Comparison of ENCODE assay signal across 24 cellular contexts in the genomic region with DNA sequence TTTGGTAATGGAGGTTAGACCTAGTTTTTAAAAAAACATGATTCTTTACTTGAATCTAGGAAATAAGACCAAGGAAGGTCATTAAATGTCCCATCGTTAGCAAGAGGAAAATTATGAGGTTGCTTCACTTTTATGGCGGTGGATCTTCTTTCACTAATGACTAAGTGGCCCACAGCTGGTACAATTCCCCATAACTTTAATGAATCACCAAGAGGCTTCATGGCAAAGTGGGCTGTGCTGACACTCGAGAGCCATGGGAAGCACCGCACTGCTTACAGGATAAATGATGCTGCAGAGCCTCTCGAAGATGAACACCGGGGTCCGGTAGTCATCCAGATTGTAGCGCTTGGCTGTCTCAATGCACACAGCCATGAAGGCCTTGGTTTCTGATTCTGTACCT.
DNase-seq lines count a peak whose midpoint lies in the region; ATAC-seq, FAIRE-seq and TF ChIP-seq lines count a peak whose summit lies in the region.
"Had no signal": no experiment of that assay in that cellular context is flagged by ENCODE, and none has a peak within 500 bp of the region (broad histone marks: within the 10 kb centered on the region; RNA-seq: fewer than 3 reads in every experiment).

No MANE protein-coding gene starts in this region.

- dilution Hi-C loops in IMR-90 (cut with HindIII; ENCODE audit: low sequenced_read_pairs, unreplicated experiment), result no loop called here

- H3K14ac ChIP-seq in IMR-90 (replicated peaks; ENCODE audit: low read depth, low read length), result no peak overlapping the region

- intact Hi-C loops in IMR-90 (cut with micrococcal nuclease), result no loop called here
- intact Hi-C loops in psoas muscle (cut with DNase I), result no loop called here
- intact Hi-C loops in tibial artery (cut with DNase I; ENCODE audit: low total_unique reads), result no loop called here
- intact Hi-C loops in pancreas (cut with DNase I), result no loop called here

- no peak overlapping the region for H4K5ac ChIP-seq in IMR-90 (ENCODE audit: low read depth, low read length)

- in situ Hi-C loops in IMR-90 (cut with MboI; ENCODE audit: low sequenced_read_pairs), result loop anchor here (10.0 kb wide), 1 partner anchor 54 kb away; no protein-coding TSS in a partner anchor

- POLR2A ChIA-PET in IMR-90 (lab: Charles Lee; ENCODE audit: unreplicated experiment), result no interaction called here

- no peak for TF ChIP-seq RAD21 in IMR-90 (IDR thresholded peaks at IDR 0.05; ENCODE audit: low read length)

- H3K56ac ChIP-seq in IMR-90 (ENCODE audit: extremely low read depth, insufficient read depth, low read length), result no peak overlapping the region

- no peak overlapping the region for H2BK15ac ChIP-seq in IMR-90 (ENCODE audit: low read depth, low read length)

- DNase-seq in EH (ENCODE audit: low read depth) (peak; percentile 86), IMR-90 (peak; percentile 60), fibroblast of gingiva (ENCODE audit: low read depth) (peak; percentile 29), psoas muscle (no peak), tibial artery (no peak), medulla oblongata (ENCODE audit: extremely low spot score) (no peak), pancreas (no peak)
- no peak for DNase-seq in stimulated activated CD4-positive, alpha-beta T cell treated with anti-CD3 and anti-CD28 coated beads, Interleukin-15, amount 100 ng/mL, for 24 hours
- DNase-seq: AML-193, Caco-2, DMS153, MV-4-11, NCI-H1436 treated with DMSO at 0.1 percent for 48 hours, NCI-H2029 treated with DMSO at 0.1 percent for 48 hours, NCI-H510A, SHP77, SK-N-SH had no signal

- H3K36me3 ChIP-seq in IMR-90 (ENCODE audit: control insufficient read depth, insufficient read depth, low read length), result peaks cover 72% of the 10 kb centered on the region
- H3K36me3 ChIP-seq in psoas muscle (ENCODE audit: insufficient read depth in 1 of 2, low read depth in 1 of 2), result peaks cover 34 to 100% of the 10 kb centered on the region in 2 donors
- H3K36me3 ChIP-seq in tibial artery, result peaks cover 91 to 100% (median 100%) of the 10 kb centered on the region in 3 donors
- peaks cover 0 to 87% (median 29%) of the 10 kb centered on the region in 3 donors for H3K36me3 ChIP-seq in pancreas

- peaks cover 31 to 39% of the 10 kb centered on the region in 2 experiments for H3K79me1 ChIP-seq in IMR-90 (ENCODE audit: low read depth in 1 of 2, low read length in 2 of 2)

- TF ChIP-seq CTCF in IMR-90 (conservative IDR thresholded peaks at IDR 0.05; ENCODE audit: low read depth, low read length), result no peak
- no peak for TF ChIP-seq CTCF in psoas muscle (IDR thresholded peaks at IDR 0.05)
- TF ChIP-seq CTCF in tibial artery (IDR thresholded peaks at IDR 0.05), result no peak
- no peak for TF ChIP-seq CTCF in pancreas (IDR thresholded peaks at IDR 0.05)

- no peak for FAIRE-seq in pancreas (lab: Jason Lieb, UNC)
- FAIRE-seq: A549, GM12878, GM18507, HTR-8/SVneo had no signal

- H2BK5ac ChIP-seq in IMR-90 (ENCODE audit: low read depth, low read length, poor library complexity, severe bottlenecking), result no peak overlapping the region

- no peak for TF ChIP-seq POLR2A in IMR-90 (IDR thresholded peaks at IDR 0.05; ENCODE audit: low read depth, low read length)

- no peak overlapping the region for H3K4me2 ChIP-seq in IMR-90 (ENCODE audit: low read depth, low read length)
- H3K4me2 ChIP-seq: A549, SK-N-SH had no signal

- H3K4ac ChIP-seq in IMR-90 (ENCODE audit: low read depth, low read length), result no peak overlapping the region

- no peak overlapping the region for H4K91ac ChIP-seq in IMR-90 (ENCODE audit: insufficient read depth, low read depth, low read length)

- no peak overlapping the region for H2AK9ac ChIP-seq in IMR-90 (replicated peaks; ENCODE audit: low read depth, low read length, poor library complexity)

- no peaks in the 10 kb centered on the region for H3K9me1 ChIP-seq in IMR-90 (ENCODE audit: insufficient read depth, low read length)

- no peak overlapping the region for H3K18ac ChIP-seq in IMR-90 (ENCODE audit: low read depth, low read length)

- no peak overlapping the region for H2AK5ac ChIP-seq in IMR-90 (ENCODE audit: low read depth, low read length)

- no TSS peak for BruUV-seq in IMR-90 (replicated peaks; lab: Mats Ljungman, UMichigan)

- H2BK20ac ChIP-seq in IMR-90 (ENCODE audit: low read depth, low read length), result no peak overlapping the region

- H4K8ac ChIP-seq in IMR-90 (ENCODE audit: low read depth in 2 of 2, low read length in 2 of 2), result no peak overlapping the region

- no peaks in the 10 kb centered on the region for H3K27me3 ChIP-seq in IMR-90 (ENCODE audit: control insufficient read depth, insufficient read depth, low read length)
- no peaks in the 10 kb centered on the region for H3K27me3 ChIP-seq in psoas muscle (ENCODE audit: insufficient read depth in 3 of 3, low read length in 2 of 3)
- H3K27me3 ChIP-seq in tibial artery, result no peaks in the 10 kb centered on the region
- no peaks in the 10 kb centered on the region for H3K27me3 ChIP-seq in pancreas

- peaks cover 4% of the 10 kb centered on the region; the same call in 1 of the 2 replicates for H4K20me1 ChIP-seq in IMR-90 (ENCODE audit: insufficient read depth, low read length)

- CTCF ChIA-PET in IMR-90 (lab: Yijun Ruan, JAX), result no interaction called here

- ATAC-seq in IMR-90 (ENCODE audit: low read depth) (no peak), psoas muscle (peak; percentile 70 to 84 (median 80)), pancreas (no peak)
- ATAC-seq: A549, GM12878, HCT116, Panc1 had no signal

- H3K4me1 ChIP-seq in IMR-90 (ENCODE audit: control insufficient read depth, insufficient read depth, low read length), result 0 out of 2 replicates have a peak, but pooled peaks cover 2% of the 10 kb centered on the region
- H3K4me1 ChIP-seq in psoas muscle, result no peaks in the 10 kb centered on the region
- H3K4me1 ChIP-seq in tibial artery, result no peaks in the 10 kb centered on the region
- no peaks in the 10 kb centered on the region for H3K4me1 ChIP-seq in pancreas
- H3K4me1 ChIP-seq: Caco-2 had no signal

- H3K9ac ChIP-seq in IMR-90 (ENCODE audit: low read depth, low read length), result no peak overlapping the region
- H3K9ac ChIP-seq: SK-N-SH had no signal

- no CpG with 5 or more reads among the region's 8 CpGs for WGBS in IMR-90 (ENCODE audit: extremely low coverage in 2 of 2, insufficient read length in 1 of 2), 2 experiments
- WGBS in psoas muscle, 3 donors, result 87 to 91% (median 87%) methylated on average over 8 of the region's 8 CpGs
- 89 to 93% methylated on average over 8 of the region's 8 CpGs for WGBS in pancreas, 2 donors

- H3K4me3 ChIP-seq in IMR-90 (ENCODE audit: insufficient read depth, low read depth, low read length) (no peak overlapping the region), psoas muscle (no peak overlapping the region), tibial artery (no peak overlapping the region), pancreas (no peak overlapping the region)
- H3K4me3 ChIP-seq: A549, GM12878 had no signal

- H2BK120ac ChIP-seq in IMR-90 (ENCODE audit: low read depth, low read length), result no peak overlapping the region

- H3K23ac ChIP-seq in IMR-90 (ENCODE audit: low read depth, low read length), result no peak overlapping the region

- no peak overlapping the region for H2AFZ ChIP-seq in IMR-90 (replicated peaks; ENCODE audit: low read length, poor library complexity)

- H3K9me3 ChIP-seq in IMR-90 (ENCODE audit: control insufficient read depth, insufficient read depth, low read length) (no peaks in the 10 kb centered on the region), psoas muscle (no peaks in the 10 kb centered on the region), tibial artery (no peaks in the 10 kb centered on the region), pancreas (no peaks in the 10 kb centered on the region)
- H3K9me3 ChIP-seq: A549, Caco-2, SK-N-SH had no signal

- H3K27ac ChIP-seq in IMR-90 (ENCODE audit: insufficient read depth, low read length) (no peak overlapping the region), psoas muscle (no peak overlapping the region), tibial artery (no peak overlapping the region), pancreas (no peak overlapping the region)
- H3K27ac ChIP-seq: A549, HL-60 had no signal

TF ChIP-seq in IMR-90, 13 proteins besides CTCF, POLR2A, EP300 and RAD21:
- TF ChIP-seq RCOR1 (IDR thresholded peaks at IDR 0.05; ENCODE audit: insufficient replicate concordance, low read length) (no peak), NFE2L2 (IDR thresholded peaks at IDR 0.05; ENCODE audit: low read depth, low read length) (no peak), FOS (IDR thresholded peaks at IDR 0.05; ENCODE audit: low read depth, low read length) (no peak), CEBPB (IDR thresholded peaks at IDR 0.05; ENCODE audit: low read depth, low read length) (no peak), RFX5 (IDR thresholded peaks at IDR 0.05; ENCODE audit: low read depth, low read length) (no peak)
- TF ChIP-seq, protein P1, sequence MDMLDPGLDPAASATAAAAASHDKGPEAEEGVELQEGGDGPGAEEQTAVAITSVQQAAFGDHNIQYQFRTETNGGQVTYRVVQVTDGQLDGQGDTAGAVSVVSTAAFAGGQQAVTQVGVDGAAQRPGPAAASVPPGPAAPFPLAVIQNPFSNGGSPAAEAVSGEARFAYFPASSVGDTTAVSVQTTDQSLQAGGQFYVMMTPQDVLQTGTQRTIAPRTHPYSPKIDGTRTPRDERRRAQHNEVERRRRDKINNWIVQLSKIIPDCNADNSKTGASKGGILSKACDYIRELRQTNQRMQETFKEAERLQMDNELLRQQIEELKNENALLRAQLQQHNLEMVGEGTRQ (IDR thresholded peaks at IDR 0.05; ENCODE audit: low read depth, low read length), result no peak
- TF ChIP-seq, protein P2, sequence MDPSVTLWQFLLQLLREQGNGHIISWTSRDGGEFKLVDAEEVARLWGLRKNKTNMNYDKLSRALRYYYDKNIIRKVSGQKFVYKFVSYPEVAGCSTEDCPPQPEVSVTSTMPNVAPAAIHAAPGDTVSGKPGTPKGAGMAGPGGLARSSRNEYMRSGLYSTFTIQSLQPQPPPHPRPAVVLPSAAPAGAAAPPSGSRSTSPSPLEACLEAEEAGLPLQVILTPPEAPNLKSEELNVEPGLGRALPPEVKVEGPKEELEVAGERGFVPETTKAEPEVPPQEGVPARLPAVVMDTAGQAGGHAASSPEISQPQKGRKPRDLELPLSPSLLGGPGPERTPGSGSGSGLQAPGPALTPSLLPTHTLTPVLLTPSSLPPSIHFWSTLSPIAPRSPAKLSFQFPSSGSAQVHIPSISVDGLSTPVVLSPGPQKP (IDR thresholded peaks at IDR 0.05; ENCODE audit: borderline replicate concordance, low read depth, low read length), result no peak
TF ChIP-seq in IMR-90: peak in this region for 0.

Comparison
In these comparisons a context has a peak if more than half of its experiments do, and no peak if none do; other contexts are left out.
1. DNase-seq: peak in EH (single experiment), IMR-90 (single experiment) and fibroblast of gingiva (single experiment); none in psoas muscle (0 of 2), stimulated activated CD4-positive, alpha-beta T cell treated with anti-CD3 and anti-CD28 coated beads, Interleukin-15, amount 100 ng/mL, for 24 hours (single experiment), tibial artery (0 of 2), medulla oblongata (single experiment) and pancreas (0 of 6).
2. ATAC-seq: peak in psoas muscle (4 of 4); none in IMR-90 (single experiment) and pancreas (0 of 4).